1 cellular context compared by ENCODE assay signal in genomic region chr22:17734197-17734596, GRCh38.
TF ChIP-seq lines count a peak whose summit lies in the region.

No MANE protein-coding gene starts in this region.

TF ChIP-seq in K562, 482 proteins besides CTCF, POLR2A, EP300 and RAD21:
- TF ChIP-seq GTF3C2 (IDR thresholded peaks at IDR 0.05; ENCODE audit: borderline replicate concordance, extremely low read depth, insufficient read length): no peak
- no peak for TF ChIP-seq GATAD2B (IDR thresholded peaks at IDR 0.05; ENCODE audit: borderline replicate concordance)
- no peak for TF ChIP-seq ZMIZ1 (IDR thresholded peaks at IDR 0.05; ENCODE audit: low read depth in 2 of 2, low read length in 2 of 2)
- TF ChIP-seq ASH1L (IDR thresholded peaks at IDR 0.05; ENCODE audit: borderline replicate concordance, low read depth, partially characterized antibody): no peak
- TF ChIP-seq FOXJ3 (CRISPR knock-in tag; IDR thresholded peaks at IDR 0.05): no peak
- no peak for TF ChIP-seq ZFP36 (IDR thresholded peaks at IDR 0.05; ENCODE audit: low read depth, low read length, partially characterized antibody)
- TF ChIP-seq ZNF778 (CRISPR knock-in tag; IDR thresholded peaks at IDR 0.05): no peak
- no peak for TF ChIP-seq HCFC1 (IDR thresholded peaks at IDR 0.05; ENCODE audit: low read depth, low read length)
- no peak for TF ChIP-seq SOX6 (IDR thresholded peaks at IDR 0.05)
- TF ChIP-seq SRSF1 (IDR thresholded peaks at IDR 0.05; ENCODE audit: low read depth, low read length): no peak
- TF ChIP-seq PBX2 (CRISPR knock-in tag; IDR thresholded peaks at IDR 0.05; ENCODE audit: low read depth): no peak
- no peak for TF ChIP-seq PBX2 (tag; conservative IDR thresholded peaks at IDR 0.05; ENCODE audit: low read depth)
- TF ChIP-seq ZNF212 (CRISPR knock-in tag; IDR thresholded peaks at IDR 0.05): no peak
- no peak for TF ChIP-seq SP2 (IDR thresholded peaks at IDR 0.05; ENCODE audit: extremely low read depth, low read depth, low read length, poor library complexity, severe bottlenecking)
- TF ChIP-seq NCOR1 (IDR thresholded peaks at IDR 0.05): no peak
- TF ChIP-seq TOE1 (IDR thresholded peaks at IDR 0.05; ENCODE audit: borderline replicate concordance): no peak
- no peak for TF ChIP-seq TOE1 (CRISPR knock-in tag; IDR thresholded peaks at IDR 0.05; ENCODE audit: borderline replicate concordance, low read depth)
- TF ChIP-seq EGR1 (conservative IDR thresholded peaks at IDR 0.05): no peak
- TF ChIP-seq TSHZ1 (CRISPR knock-in tag; IDR thresholded peaks at IDR 0.05): no peak
- no peak for TF ChIP-seq ZBED1 (IDR thresholded peaks at IDR 0.05)
